ENCODE assay signal across 26 cellular contexts in the genomic region with DNA sequence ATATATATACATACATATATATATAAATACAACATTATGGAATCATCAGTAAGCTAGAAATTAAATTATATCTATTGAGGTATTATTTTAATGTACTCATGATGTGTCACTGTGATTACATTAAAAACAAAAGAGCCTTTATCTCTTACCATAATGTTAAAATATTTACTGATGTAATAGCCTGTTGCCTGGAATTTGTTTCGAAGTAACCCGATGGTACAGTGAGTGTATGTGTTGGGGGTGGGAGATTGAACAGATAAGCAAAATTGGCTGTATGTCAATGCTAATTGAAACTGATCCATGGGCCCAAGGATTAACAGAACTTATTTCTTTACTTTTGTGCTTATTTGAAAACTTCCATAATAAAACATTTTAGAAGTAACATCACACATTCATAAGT.
DNase-seq lines count a peak whose midpoint lies in the region; ATAC-seq and TF ChIP-seq lines count a peak whose summit lies in the region.
"Had no signal": no experiment of that assay in that cellular context is flagged by ENCODE, and none has a peak within 500 bp of the region (broad histone marks: within the 10 kb centered on the region; RNA-seq: fewer than 3 reads in every experiment).

No MANE protein-coding gene starts in this region.

- POLR2A ChIA-PET in PC-3 (lab: Charles Lee; ENCODE audit: unreplicated experiment) = no interaction called here

- intact Hi-C loops in PC-3 (cut with micrococcal nuclease) = loop anchor here (5.0 to 10.0 kb wide), 3 partner anchors 157 to 483 kb away; no protein-coding TSS in a partner anchor

- no peaks in the 10 kb centered on the region for H3K9me3 ChIP-seq in PC-3 (ENCODE audit: low read length)
- H3K9me3 ChIP-seq in BE2C = no peaks in the 10 kb centered on the region
- H3K9me3 ChIP-seq: Caco-2, HAP-1, spleen, tibial nerve had no signal

- H3K36me3 ChIP-seq in PC-3 (ENCODE audit: low read depth, low read length) = no peaks in the 10 kb centered on the region
- no peaks in the 10 kb centered on the region for H3K36me3 ChIP-seq in BE2C
- H3K36me3 ChIP-seq: HAP-1, spleen, tibial nerve had no signal

- no peaks in the 10 kb centered on the region for H3F3A ChIP-seq in PC-3 (ENCODE audit: low read length, unreplicated experiment)

- DNase-seq in ELR (ENCODE audit: low read depth) = peak; percentile 76
- DNase-seq in PC-3 = peak; percentile 64
- peak; percentile 18 for DNase-seq in astrocyte of the hippocampus (ENCODE audit: low read depth, low spot score)
- DNase-seq in foreskin keratinocyte = peak; percentile 26 to 44
- DNase-seq in BE2C = no peak
- DNase-seq: activated CD4-positive, CD25-positive, alpha-beta regulatory T cell; activated naive CD4-positive, alpha-beta T cell treated with anti-CD3 and anti-CD28 coated beads, Interleukin-2, amount 10 ng/mL, durations not matched to agents 7 days and 5 days; C1 segment of cervical spinal cord; Caco-2; caudate nucleus; DND-41; glutamatergic neuron; islet precursor cell; natural killer cell; NCI-H1105; NCI-H2029; NCI-H2227 treated with DMSO at 0.1 percent for 48 hours; NCI-H774; spleen; SW 1271; T1000 had no signal

- no peaks in the 10 kb centered on the region for H4K20me1 ChIP-seq in PC-3 (ENCODE audit: low read length)

- no TSS peak for BruUV-seq in PC-3 (replicated peaks; lab: Mats Ljungman, UMichigan)

- H3K27ac ChIP-seq in PC-3 (ENCODE audit: low read length) (no peak overlapping the region), foreskin keratinocyte (no peak overlapping the region)
- H3K27ac ChIP-seq: spleen, tibial nerve had no signal

- H3K9ac ChIP-seq in PC-3 (ENCODE audit: low read length) = no peak overlapping the region

- H3K27me3 ChIP-seq in PC-3 (ENCODE audit: low read length) (no peaks in the 10 kb centered on the region), foreskin keratinocyte (no peaks in the 10 kb centered on the region), BE2C (no peaks in the 10 kb centered on the region)
- H3K27me3 ChIP-seq: spleen, tibial nerve had no signal

- no peaks in the 10 kb centered on the region for H3K9me2 ChIP-seq in PC-3 (replicated peaks; ENCODE audit: low read length)

- TF ChIP-seq CTCF in PC-3 (conservative IDR thresholded peaks at IDR 0.05; ENCODE audit: low read depth, low read length) (no peak), foreskin keratinocyte (conservative IDR thresholded peaks at IDR 0.05) (no peak), BE2C (IDR thresholded peaks at IDR 0.05; ENCODE audit: low read depth, low read length) (no peak)

- H3K4me3 ChIP-seq in PC-3 (ENCODE audit: low read length) (no peak overlapping the region), BE2C (ENCODE audit: low read depth, low read length) (no peak overlapping the region)
- H3K4me3 ChIP-seq: HAP-1, spleen, tibial nerve had no signal

- H3K4me1 ChIP-seq in PC-3 (ENCODE audit: insufficient read depth, low read length) (peaks cover 31% of the 10 kb centered on the region), foreskin keratinocyte (no peaks in the 10 kb centered on the region), BE2C (no peaks in the 10 kb centered on the region)
- H3K4me1 ChIP-seq: Caco-2, HAP-1, spleen, tibial nerve had no signal

- H3K79me2 ChIP-seq in PC-3 (ENCODE audit: low read length) = no peaks in the 10 kb centered on the region

- CTCF ChIA-PET in PC-3 (lab: Charles Lee) = no interaction called here

- no peak overlapping the region for H2AFZ ChIP-seq in PC-3 (ENCODE audit: low read length)

- ATAC-seq in PC-3 (peak; percentile 62), foreskin keratinocyte (no peak), HG03175 (IDR thresholded peaks at IDR 0.05; ENCODE audit: unreplicated experiment) (no peak), GM19023 (IDR thresholded peaks at IDR 0.05; ENCODE audit: unreplicated experiment) (no peak)
- ATAC-seq: natural killer cell, Right ventricle myocardium inferior had no signal

- H3K4me2 ChIP-seq in PC-3 (ENCODE audit: low read length) = peak overlapping the region; percentile 40; the same call in 1 of the 2 replicates
